In genomic region chr5:141636106-141636412, GRCh38 we compare ENCODE assay signal across 1 cellular context.
TF ChIP-seq lines count a peak whose summit lies in the region.

No MANE protein-coding gene starts in this region.

TF ChIP-seq in GM12878, 131 proteins besides CTCF, POLR2A, EP300 and RAD21:
- TF ChIP-seq POLR2AphosphoS5 (IDR thresholded peaks at IDR 0.05; ENCODE audit: low read length): 0 out of 2 replicates have a peak, but pooled peaks have one; percentile 1
- TF ChIP-seq REST (IDR thresholded peaks at IDR 0.05; ENCODE audit: low read depth, low read length): no peak
- no peak for TF ChIP-seq SIN3A (IDR thresholded peaks at IDR 0.05; ENCODE audit: low read depth, low read length)
- no peak for TF ChIP-seq LARP7 (IDR thresholded peaks at IDR 0.05)
